ENCODE assay signal across 1 cellular context in the genomic region with DNA sequence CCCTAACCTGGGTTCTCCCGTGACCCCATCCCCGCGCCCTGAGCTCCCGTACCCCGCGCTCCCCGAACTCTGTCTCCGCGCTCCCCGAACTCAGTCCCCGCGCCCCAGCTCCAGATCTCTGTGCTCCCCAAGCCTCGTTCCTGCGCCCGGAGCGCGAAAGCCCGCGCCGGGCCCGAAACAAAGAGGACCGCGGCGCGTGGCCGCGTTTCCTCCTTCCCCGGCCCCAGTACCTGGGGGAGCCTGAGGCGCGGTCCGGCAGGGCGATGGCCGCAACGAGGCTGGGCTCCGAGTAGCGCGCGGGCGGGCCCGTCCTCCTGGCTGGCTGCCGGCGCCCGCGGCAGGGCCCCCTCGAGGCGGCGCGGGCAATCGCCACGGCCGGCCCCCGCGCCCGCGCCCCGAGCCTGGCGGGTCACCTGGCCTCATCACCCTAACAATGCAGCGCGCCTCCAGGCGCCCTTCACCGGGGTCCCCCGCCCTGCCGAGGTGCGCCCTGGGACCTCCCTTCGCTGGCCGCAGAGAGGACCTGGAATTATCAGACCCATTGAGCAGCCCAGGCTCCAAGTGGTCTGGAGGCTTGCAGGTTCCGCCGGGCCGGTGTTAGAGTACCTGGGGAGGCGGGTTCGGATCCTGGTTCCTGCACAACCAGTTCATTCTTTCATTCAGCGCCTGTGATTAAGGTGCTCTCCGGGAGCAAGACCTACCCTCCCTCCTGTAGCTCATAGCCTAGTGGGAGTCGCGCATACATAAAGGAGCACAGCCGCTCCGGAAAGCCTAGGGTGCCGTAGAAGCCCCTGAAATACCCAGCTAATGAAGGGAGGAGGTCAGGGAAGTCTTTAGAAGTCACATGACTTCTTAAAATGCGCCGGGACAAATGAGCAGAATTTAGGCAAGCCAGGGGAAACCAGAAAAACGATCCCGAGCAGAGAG.
TF ChIP-seq lines count a peak whose summit lies in the region.

TSS of gene TNS3 (minus strand) at position 291 of the 927 bp plus-strand sequence. CDS start 142,475 bp downstream, outside the sequence.

TF ChIP-seq in IMR-90, 13 proteins besides CTCF, POLR2A, EP300 and RAD21:
- no peak for TF ChIP-seq USF2 (IDR thresholded peaks at IDR 0.05; ENCODE audit: low read depth, low read length)
- no peak for TF ChIP-seq FOS (IDR thresholded peaks at IDR 0.05; ENCODE audit: low read depth, low read length)
- no peak for TF ChIP-seq CHD1 (IDR thresholded peaks at IDR 0.05; ENCODE audit: low read depth, low read length)
- no peak for TF ChIP-seq BHLHE40 (IDR thresholded peaks at IDR 0.05; ENCODE audit: low read depth, low read length)
- TF ChIP-seq CEBPB (IDR thresholded peaks at IDR 0.05; ENCODE audit: low read depth, low read length) = no peak
- peak; percentile 65; the same call in 1 of the 2 replicates for TF ChIP-seq MAZ (IDR thresholded peaks at IDR 0.05; ENCODE audit: borderline replicate concordance, low read depth, low read length)
- no peak for TF ChIP-seq RFX5 (IDR thresholded peaks at IDR 0.05; ENCODE audit: low read depth, low read length)
- no peak for TF ChIP-seq MAFK (IDR thresholded peaks at IDR 0.05; ENCODE audit: low read depth, low read length)
- no peak for TF ChIP-seq RCOR1 (IDR thresholded peaks at IDR 0.05; ENCODE audit: insufficient replicate concordance, low read length)
- TF ChIP-seq, protein P1, sequence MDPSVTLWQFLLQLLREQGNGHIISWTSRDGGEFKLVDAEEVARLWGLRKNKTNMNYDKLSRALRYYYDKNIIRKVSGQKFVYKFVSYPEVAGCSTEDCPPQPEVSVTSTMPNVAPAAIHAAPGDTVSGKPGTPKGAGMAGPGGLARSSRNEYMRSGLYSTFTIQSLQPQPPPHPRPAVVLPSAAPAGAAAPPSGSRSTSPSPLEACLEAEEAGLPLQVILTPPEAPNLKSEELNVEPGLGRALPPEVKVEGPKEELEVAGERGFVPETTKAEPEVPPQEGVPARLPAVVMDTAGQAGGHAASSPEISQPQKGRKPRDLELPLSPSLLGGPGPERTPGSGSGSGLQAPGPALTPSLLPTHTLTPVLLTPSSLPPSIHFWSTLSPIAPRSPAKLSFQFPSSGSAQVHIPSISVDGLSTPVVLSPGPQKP (IDR thresholded peaks at IDR 0.05; ENCODE audit: borderline replicate concordance, low read depth, low read length) = no peak
- peak; percentile 33; the same call in 1 of the 2 replicates for TF ChIP-seq SMC3 (IDR thresholded peaks at IDR 0.05; ENCODE audit: low read depth, low read length)
- TF ChIP-seq NFE2L2 (IDR thresholded peaks at IDR 0.05; ENCODE audit: low read depth, low read length) = no peak
- TF ChIP-seq MXI1 (IDR thresholded peaks at IDR 0.05; ENCODE audit: borderline replicate concordance, low read depth, low read length) = peak; percentile 49; the same call in 1 of the 2 replicates
